9 cellular contexts compared by ENCODE assay signal in genomic region chr1:15100369-15101111, GRCh38. TPM values are rescaled to one million over a fixed set of nuclear protein-coding genes. Genes with fewer than 3 reads are reported as not detected.
DNase-seq lines count a peak whose midpoint lies in the region; ATAC-seq and TF ChIP-seq lines count a peak whose summit lies in the region.
"Had no signal": no experiment of that assay in that cellular context is flagged by ENCODE, and none has a peak within 500 bp of the region (broad histone marks: within the 10 kb centered on the region; RNA-seq: fewer than 3 reads in every experiment).

No MANE protein-coding gene starts in this region.

- no peak for ATAC-seq in CD4-positive, CD25-positive, alpha-beta regulatory T cell (ENCODE audit: low read depth in 2 of 2)
- no peak for ATAC-seq in HG02840 (IDR thresholded peaks at IDR 0.05; ENCODE audit: low FRiP score, unreplicated experiment)

- H4K8ac ChIP-seq in trophoblast cell (ENCODE audit: low read depth, low read length): no peak overlapping the region

- WGBS in trophoblast cell (ENCODE audit: extremely low coverage, insufficient coverage, insufficient read length): no CpG with 5 or more reads among the region's 23 CpGs

- peak overlapping the region in 1 of 3 donors; percentile 46 for H3K27ac Mint-ChIP-seq in CD4-positive, CD25-positive, alpha-beta regulatory T cell
- no peak overlapping the region for H3K27ac Mint-ChIP-seq in activated T-helper 1 cell treated with anti-CD3 and anti-CD28 coated beads, Interleukin-12 subunit alpha, Interleukin-12 subunit beta, Interleukin-2, Interleukin-4 antibody, amounts not matched to agents 30 ng/mL and 10 ng/mL and 1 ng/mL, durations not matched to agents 14 hours and 24 hours and 36 hours
- H3K27ac Mint-ChIP-seq: IgD-negative memory B cell had no signal

- H3K36me3 Mint-ChIP-seq in CD4-positive, CD25-positive, alpha-beta regulatory T cell: no peaks in the 10 kb centered on the region
- H3K36me3 Mint-ChIP-seq in activated T-helper 1 cell treated with anti-CD3 and anti-CD28 coated beads, Interleukin-12 subunit alpha, Interleukin-12 subunit beta, Interleukin-2, Interleukin-4 antibody, amounts not matched to agents 30 ng/mL and 10 ng/mL and 1 ng/mL, durations not matched to agents 14 hours and 24 hours and 36 hours (ENCODE audit: low read depth): no peaks in the 10 kb centered on the region

- no peaks in the 10 kb centered on the region for H3K79me2 ChIP-seq in trophoblast cell (ENCODE audit: control insufficient read depth, insufficient read depth, low read length, poor library complexity)

- no peak overlapping the region for H3K14ac ChIP-seq in trophoblast cell (ENCODE audit: low read length)

- no peak overlapping the region for H3K27ac ChIP-seq in CD4-positive, CD25-positive, alpha-beta regulatory T cell (ENCODE audit: insufficient read depth, low read length, poor library complexity, severe bottlenecking)
- H3K27ac ChIP-seq in trophoblast cell (ENCODE audit: low read depth, low read length): no peak overlapping the region

- no peak overlapping the region for H2BK5ac ChIP-seq in trophoblast cell (ENCODE audit: low read depth, low read length, poor library complexity)

- H2AK5ac ChIP-seq in trophoblast cell (ENCODE audit: low read length): no peak overlapping the region

- H3K4me2 ChIP-seq in trophoblast cell (ENCODE audit: low read length): no peak overlapping the region

- no peak overlapping the region for H3K9ac ChIP-seq in trophoblast cell (ENCODE audit: low read length)

- no peak overlapping the region for H2BK12ac ChIP-seq in trophoblast cell (ENCODE audit: low read length)

- H3K36me3 ChIP-seq in CD4-positive, CD25-positive, alpha-beta regulatory T cell (ENCODE audit: control insufficient read depth, insufficient read depth, low read length): no peaks in the 10 kb centered on the region
- H3K36me3 ChIP-seq in H7 (replicated peaks; ENCODE audit: control insufficient read depth, insufficient read depth, low read length) (no peaks in the 10 kb centered on the region; the same call in 1 of the 2 replicates), trophoblast cell (ENCODE audit: control insufficient read depth in 1 of 2, insufficient read depth in 2 of 2, low read length in 2 of 2) (no peaks in the 10 kb centered on the region)

- peak in 2 of 3 donors; percentile 9 to 50 for DNase-seq in CD4-positive, CD25-positive, alpha-beta regulatory T cell
- DNase-seq in H7 (peak; percentile 93), NCI-H774 (lab: John Stamatoyannopoulos, UW) (peak; percentile 10), foreskin fibroblast (peak; percentile 14 to 66), trophoblast cell (peak; percentile 38 to 77)
- peak; percentile 41 for DNase-seq in activated T-helper 1 cell treated with anti-CD3 and anti-CD28 coated beads, Interleukin-12 subunit alpha, Interleukin-12 subunit beta, Interleukin-2, Interleukin-4 antibody, amounts not matched to agents 30 ng/mL and 10 ng/mL and 1 ng/mL, durations not matched to agents 14 hours and 24 hours and 36 hours (ENCODE audit: low spot score)
- DNase-seq in effector CD4-positive, alpha-beta T cell: no peak

- no peak overlapping the region for H3K4ac ChIP-seq in trophoblast cell (ENCODE audit: low read depth, low read length)

- no peak overlapping the region for H3K18ac ChIP-seq in trophoblast cell (ENCODE audit: low read length)

- no peaks in the 10 kb centered on the region for H3K9me3 ChIP-seq in CD4-positive, CD25-positive, alpha-beta regulatory T cell (ENCODE audit: control insufficient read depth in 2 of 2, low read length in 2 of 2)
- H3K9me3 ChIP-seq in trophoblast cell (ENCODE audit: insufficient read depth, low read depth, low read length): peaks cover 7% of the 10 kb centered on the region

- peaks cover 36% of the 10 kb centered on the region for H3K27me3 Mint-ChIP-seq in CD4-positive, CD25-positive, alpha-beta regulatory T cell
- peaks cover 18% of the 10 kb centered on the region for H3K27me3 Mint-ChIP-seq in activated T-helper 1 cell treated with anti-CD3 and anti-CD28 coated beads, Interleukin-12 subunit alpha, Interleukin-12 subunit beta, Interleukin-2, Interleukin-4 antibody, amounts not matched to agents 30 ng/mL and 10 ng/mL and 1 ng/mL, durations not matched to agents 14 hours and 24 hours and 36 hours (ENCODE audit: insufficient read depth)

- H3K27me3 ChIP-seq in CD4-positive, CD25-positive, alpha-beta regulatory T cell (ENCODE audit: control insufficient read depth, insufficient read depth, low read length): no peaks in the 10 kb centered on the region
- H3K27me3 ChIP-seq in H7 (ENCODE audit: control insufficient read depth, insufficient read depth, low read length) (peaks cover 13% of the 10 kb centered on the region), trophoblast cell (ENCODE audit: insufficient read depth, low read length) (no peaks in the 10 kb centered on the region)

- H3K4me1 Mint-ChIP-seq in CD4-positive, CD25-positive, alpha-beta regulatory T cell: peaks cover 0 to 10% (median 5%) of the 10 kb centered on the region in 4 donors
- peaks cover 10% of the 10 kb centered on the region for H3K4me1 Mint-ChIP-seq in activated T-helper 1 cell treated with anti-CD3 and anti-CD28 coated beads, Interleukin-12 subunit alpha, Interleukin-12 subunit beta, Interleukin-2, Interleukin-4 antibody, amounts not matched to agents 30 ng/mL and 10 ng/mL and 1 ng/mL, durations not matched to agents 14 hours and 24 hours and 36 hours (ENCODE audit: low read depth)

- no peaks in the 10 kb centered on the region for H3K79me1 ChIP-seq in trophoblast cell (ENCODE audit: low read length)

- H3K9me3 Mint-ChIP-seq in CD4-positive, CD25-positive, alpha-beta regulatory T cell: peaks cover 0 to 3% (median 0%) of the 10 kb centered on the region in 7 donors
- H3K9me3 Mint-ChIP-seq in activated T-helper 1 cell treated with anti-CD3 and anti-CD28 coated beads, Interleukin-12 subunit alpha, Interleukin-12 subunit beta, Interleukin-2, Interleukin-4 antibody, amounts not matched to agents 30 ng/mL and 10 ng/mL and 1 ng/mL, durations not matched to agents 14 hours and 24 hours and 36 hours: no peaks in the 10 kb centered on the region

- H4K91ac ChIP-seq in trophoblast cell (ENCODE audit: low read depth, low read length): no peak overlapping the region

- intact Hi-C loops in activated T-helper 1 cell treated with anti-CD3 and anti-CD28 coated beads, Interleukin-12 subunit alpha, Interleukin-12 subunit beta, Interleukin-2, Interleukin-4 antibody, amounts not matched to agents 30 ng/mL and 10 ng/mL and 1 ng/mL, durations not matched to agents 14 hours and 24 hours and 36 hours (cut with micrococcal nuclease): loop anchor here (5.0 kb wide), 1 partner anchor 323 kb away; no protein-coding TSS in a partner anchor

- no peak overlapping the region for H2AFZ ChIP-seq in trophoblast cell (ENCODE audit: insufficient read depth, low read length, poor library complexity)

- H3K4me3 Mint-ChIP-seq in CD4-positive, CD25-positive, alpha-beta regulatory T cell: peak overlapping the region in 1 of 4 donors; percentile 28
- no peak overlapping the region for H3K4me3 Mint-ChIP-seq in activated T-helper 1 cell treated with anti-CD3 and anti-CD28 coated beads, Interleukin-12 subunit alpha, Interleukin-12 subunit beta, Interleukin-2, Interleukin-4 antibody, amounts not matched to agents 30 ng/mL and 10 ng/mL and 1 ng/mL, durations not matched to agents 14 hours and 24 hours and 36 hours
- H3K4me3 Mint-ChIP-seq: IgD-negative memory B cell had no signal

- no peak overlapping the region for H3K23ac ChIP-seq in trophoblast cell (ENCODE audit: low read length)

- no peaks in the 10 kb centered on the region for H3K4me1 ChIP-seq in CD4-positive, CD25-positive, alpha-beta regulatory T cell (ENCODE audit: control insufficient read depth, insufficient read depth, low read length, poor library complexity, severe bottlenecking)
- no peaks in the 10 kb centered on the region for H3K4me1 ChIP-seq in trophoblast cell (ENCODE audit: control insufficient read depth in 1 of 2, insufficient read depth in 2 of 2, low read length in 2 of 2)

- no peak overlapping the region for H4K12ac ChIP-seq in trophoblast cell (ENCODE audit: low read depth, low read length)

- H2BK120ac ChIP-seq in trophoblast cell (ENCODE audit: insufficient read depth, low read length, poor library complexity): no peak overlapping the region

- peak; percentile 94 for TF ChIP-seq CTCF in foreskin fibroblast (IDR thresholded peaks at IDR 0.05; ENCODE audit: low read depth, low read length)

- no peak overlapping the region for H3K4me3 ChIP-seq in CD4-positive, CD25-positive, alpha-beta regulatory T cell (ENCODE audit: low read depth, low read length)
- H3K4me3 ChIP-seq in H7 (ENCODE audit: insufficient read depth, low read depth, low read length): no peak overlapping the region
- H3K4me3 ChIP-seq in foreskin fibroblast (ENCODE audit: low read depth in 1 of 2, low read length in 2 of 2): no peak overlapping the region
- H3K4me3 ChIP-seq in trophoblast cell (ENCODE audit: low read depth, low read length): peak overlapping the region; percentile 32

RNA-seq across cellular contexts. Expression of gene TMEM51, which starts 53.0 kb away (rescaled TPM):
- not detected for total RNA-seq in CD4-positive, CD25-positive, alpha-beta regulatory T cell
- polyA plus RNA-seq in CD4-positive, CD25-positive, alpha-beta regulatory T cell: not detected
- 9.8 and 11.9 TPM in 2 replicates for total RNA-seq in H7 (2014; rRNA removed; shearing (Covaris generic))
- 0.21 TPM in 1 of 2 replicates, not detected in the other for total RNA-seq in activated T-helper 1 cell treated with anti-CD3 and anti-CD28 coated beads, Interleukin-12 subunit alpha, Interleukin-12 subunit beta, Interleukin-2, Interleukin-4 antibody, amounts not matched to agents 30 ng/mL and 10 ng/mL and 1 ng/mL, durations not matched to agents 14 hours and 24 hours and 36 hours
- polyA plus RNA-seq in trophoblast cell (2013): 17.2 and 18.7 TPM in 2 replicates
- polyA plus RNA-seq: IgD-negative memory B cell had no signal
